In the genomic region with DNA sequence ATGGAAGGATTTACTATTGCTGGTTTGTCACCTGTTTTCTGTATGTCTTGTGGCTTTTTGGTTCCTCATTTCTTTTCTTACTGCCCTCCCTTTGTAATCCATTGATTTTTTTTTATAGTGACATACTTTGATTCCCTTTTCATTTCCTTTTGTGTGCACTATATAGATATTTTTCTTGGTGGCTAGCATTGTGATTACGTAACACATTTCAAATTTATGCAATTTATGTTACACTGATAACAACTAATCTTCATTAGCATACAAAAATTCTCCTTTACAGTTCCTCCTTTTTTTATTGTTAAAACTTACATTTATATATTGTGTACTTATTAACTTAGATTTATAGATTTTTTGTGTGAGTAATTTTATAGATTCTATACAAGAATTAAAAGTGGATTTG, we compare ENCODE assay signal across 28 cellular contexts.
"Had no signal": no experiment of that assay in that cellular context is flagged by ENCODE, and none has a peak within 500 bp of the region (broad histone marks: within the 10 kb centered on the region; RNA-seq: fewer than 3 reads in every experiment).

No MANE protein-coding gene starts in this region.

- DNase-seq: natural killer cell; occipital lobe; ovary; posterior cingulate gyrus; psoas muscle; right cardiac atrium; spleen; stimulated activated CD4-positive, alpha-beta T cell treated with anti-CD3 and anti-CD28 coated beads, Interleukin-12 subunit alpha, Interleukin-12 subunit beta, amount 100 ng/mL, for 4 hours; stimulated activated CD4-positive, alpha-beta T cell treated with anti-CD3 and anti-CD28 coated beads, Interleukin-1b, Interleukin-23, amount 100 ng/mL, for 48 hours; stimulated activated CD4-positive, alpha-beta T cell treated with anti-CD3 and anti-CD28 coated beads, Interleukin-4, amount 100 ng/mL, for 1 hour; stimulated activated CD4-positive, alpha-beta T cell treated with anti-CD3 and anti-CD28 coated beads, Interleukin-4, amount 100 ng/mL, for 4 hours; stimulated activated CD8-positive, alpha-beta memory T cell treated with anti-CD3 and anti-CD28 coated beads, Interleukin-4, amount 100 ng/mL, for 48 hours; stimulated activated naive CD4-positive, alpha-beta T cell; stimulated activated naive CD8-positive, alpha-beta T cell treated with anti-CD3 and anti-CD28 coated beads, Interleukin-15, amount 100 ng/mL, for 72 hours; stimulated activated naive CD8-positive, alpha-beta T cell treated with anti-CD3 and anti-CD28 coated beads, Interleukin-15, Interleukin-2, amounts not matched to agents 100 U/mL and 50 U/mL, for 24 hours; substantia nigra; testis; tibial artery; transverse colon; upper lobe of right lung; uterus had no signal

- H3K27ac ChIP-seq: neural progenitor cell, ovary, parathyroid adenoma, psoas muscle, skin epidermis, spleen, suprapubic skin, testis, tibial artery, transverse colon, upper lobe of right lung, uterus had no signal

- H3K4me2 ChIP-seq: neural progenitor cell, smooth muscle cell had no signal

- H3K9me3 ChIP-seq: ovary, testis had no signal

- H3K79me2 ChIP-seq: parathyroid adenoma had no signal

- H3K27me3 ChIP-seq: neural progenitor cell, ovary, spleen, suprapubic skin, testis, tibial artery, transverse colon, upper lobe of right lung, uterus had no signal

- H3K4me3 ChIP-seq: neural progenitor cell, ovary, psoas muscle, skin epidermis, smooth muscle cell, spleen, suprapubic skin, testis, tibial artery, transverse colon, upper lobe of right lung, uterus had no signal

- H3K4me1 ChIP-seq: neural progenitor cell, parathyroid adenoma, psoas muscle, spleen, suprapubic skin, testis, tibial artery, transverse colon, upper lobe of right lung, uterus had no signal

- ATAC-seq: natural killer cell; psoas muscle; right cardiac atrium; sciatic nerve; stimulated activated memory B cell treated with anti-CD40 and anti-IgM and Interleukin-4, amounts not matched to agents 10 μg/mL and 1 μg/mL and 100 μg/mL, for 72 hours; stimulated activated naive CD8-positive, alpha-beta T cell treated with anti-CD3 and anti-CD28 coated beads, Interleukin-15, amount 100 ng/mL, for 72 hours; stimulated activated naive CD8-positive, alpha-beta T cell treated with anti-CD3 and anti-CD28 coated beads, Interleukin-15, Interleukin-2, amounts not matched to agents 100 U/mL and 50 U/mL, for 24 hours; upper lobe of right lung had no signal

- H3K9ac ChIP-seq: neural progenitor cell, parathyroid adenoma had no signal

- H3K36me3 ChIP-seq: neural progenitor cell, ovary, suprapubic skin, transverse colon, upper lobe of right lung, uterus had no signal

- H2AFZ ChIP-seq: neural progenitor cell, parathyroid adenoma had no signal
